Comparison of ENCODE assay signal across 8 cellular contexts in genomic region chr19:29858000-29858596, GRCh38. TPM values are rescaled to one million over a fixed set of nuclear protein-coding genes. Genes with fewer than 3 reads are reported as not detected.
DNase-seq lines count a peak whose midpoint lies in the region; ATAC-seq, FAIRE-seq and TF ChIP-seq lines count a peak whose summit lies in the region.

No MANE protein-coding gene starts in this region.

- DNase-seq in CD4-positive, CD25-positive, alpha-beta regulatory T cell, result peak; percentile 11 to 47 (median 32)
- DNase-seq in HFFc6 (no peak), esophagus muscularis mucosa (ENCODE audit: extremely low spot score) (no peak), psoas muscle (peak in 1 of 2 donors; percentile 61), mesenchymal stem cell (no peak), NCI-H524 treated with DMSO at 0.1 percent for 48 hours (lab: John Stamatoyannopoulos, UW) (no peak), H54 (ENCODE audit: insufficient read length, low spot score) (no peak)

- no peak overlapping the region for H2BK12ac ChIP-seq in mesenchymal stem cell (ENCODE audit: low read length in 2 of 2)

- H3K9me3 Mint-ChIP-seq in CD4-positive, CD25-positive, alpha-beta regulatory T cell, result no peaks in the 10 kb centered on the region
- H3K9me3 Mint-ChIP-seq in HFFc6, result no peaks in the 10 kb centered on the region

- H3K36me3 Mint-ChIP-seq in CD4-positive, CD25-positive, alpha-beta regulatory T cell, result no peaks in the 10 kb centered on the region
- no peaks in the 10 kb centered on the region for H3K36me3 Mint-ChIP-seq in HFFc6 (ENCODE audit: low read depth)

- no peak overlapping the region for H2BK5ac ChIP-seq in mesenchymal stem cell (ENCODE audit: low read depth, low read length, poor library complexity, severe bottlenecking)

- no peak overlapping the region for H3K4me2 ChIP-seq in mesenchymal stem cell (ENCODE audit: low read length, poor library complexity, severe bottlenecking)

- TF ChIP-seq EP300 in esophagus muscularis mucosa (IDR thresholded peaks at IDR 0.05), result no peak

- H3K4ac ChIP-seq in mesenchymal stem cell (ENCODE audit: low read depth in 1 of 2, low read length in 2 of 2), result no peak overlapping the region

- no peak overlapping the region for H2BK15ac ChIP-seq in mesenchymal stem cell (ENCODE audit: low read depth, poor library complexity, severe bottlenecking)

- H3K4me1 ChIP-seq in CD4-positive, CD25-positive, alpha-beta regulatory T cell (ENCODE audit: control insufficient read depth, insufficient read depth, low read length, poor library complexity, severe bottlenecking), result no peaks in the 10 kb centered on the region
- H3K4me1 ChIP-seq in esophagus muscularis mucosa (no peaks in the 10 kb centered on the region), psoas muscle (no peaks in the 10 kb centered on the region), mesenchymal stem cell (ENCODE audit: control insufficient read depth, insufficient read depth, low read depth, low read length) (peaks cover 7% of the 10 kb centered on the region)

- H3K27ac Mint-ChIP-seq in CD4-positive, CD25-positive, alpha-beta regulatory T cell, result peak overlapping the region in 1 of 3 donors; percentile 62
- H3K27ac Mint-ChIP-seq in HFFc6, result no peak overlapping the region

- intact Hi-C loops in esophagus muscularis mucosa (cut with DNase I), result no loop called here
- intact Hi-C loops in psoas muscle (cut with DNase I), result loop anchor here in 1 of 2 donors (1.0 kb wide), 1 partner anchor 14 kb away; no protein-coding TSS in a partner anchor

- 27% methylated on average over 9 of the region's 9 CpGs for WGBS in esophagus muscularis mucosa
- 27 to 33% (median 31%) methylated on average over 9 of the region's 9 CpGs for WGBS in psoas muscle, 3 donors
- WGBS in mesenchymal stem cell, result 28% methylated on average over 9 of the region's 9 CpGs

- H3K27me3 Mint-ChIP-seq in CD4-positive, CD25-positive, alpha-beta regulatory T cell, result peaks cover 12% of the 10 kb centered on the region
- peaks cover 25% of the 10 kb centered on the region for H3K27me3 Mint-ChIP-seq in HFFc6 (ENCODE audit: insufficient read depth)

- H2AFZ ChIP-seq in mesenchymal stem cell (ENCODE audit: low read depth, low read length), result no peak overlapping the region

- H3K9ac ChIP-seq in mesenchymal stem cell (ENCODE audit: low read length), result no peak overlapping the region

- TF ChIP-seq POLR2A in esophagus muscularis mucosa (IDR thresholded peaks at IDR 0.05; ENCODE audit: low read depth) (no peak), H54 (IDR thresholded peaks at IDR 0.05; ENCODE audit: low read depth, low read length) (no peak)

- no peak overlapping the region for H3K23ac ChIP-seq in mesenchymal stem cell (ENCODE audit: low read length in 2 of 2)

- no peak overlapping the region for H2BK120ac ChIP-seq in mesenchymal stem cell (ENCODE audit: low read depth, low read length)

- H3K27ac ChIP-seq in CD4-positive, CD25-positive, alpha-beta regulatory T cell (ENCODE audit: insufficient read depth, low read length, poor library complexity, severe bottlenecking), result no peak overlapping the region
- H3K27ac ChIP-seq in VCaP (no peak overlapping the region), esophagus muscularis mucosa (replicated peaks in 1 of 4) (no peak overlapping the region), psoas muscle (no peak overlapping the region), mesenchymal stem cell (ENCODE audit: low read length, poor library complexity, severe bottlenecking) (no peak overlapping the region)

- H3K79me1 ChIP-seq in mesenchymal stem cell (replicated peaks; ENCODE audit: low read length, poor library complexity, severe bottlenecking), result no peaks in the 10 kb centered on the region

- peak; percentile 52 to 66 for ATAC-seq in CD4-positive, CD25-positive, alpha-beta regulatory T cell (ENCODE audit: low read depth in 2 of 2)
- peak; percentile 58 to 88 (median 80) for ATAC-seq in psoas muscle

- H3K27me3 ChIP-seq in CD4-positive, CD25-positive, alpha-beta regulatory T cell (ENCODE audit: control insufficient read depth, insufficient read depth, low read length), result no peaks in the 10 kb centered on the region
- peaks cover 0 to 66% (median 1%) of the 10 kb centered on the region in 4 donors for H3K27me3 ChIP-seq in esophagus muscularis mucosa
- no peaks in the 10 kb centered on the region for H3K27me3 ChIP-seq in psoas muscle (ENCODE audit: insufficient read depth in 3 of 3, low read length in 2 of 3)
- peaks cover 4 to 44% of the 10 kb centered on the region in 2 experiments for H3K27me3 ChIP-seq in mesenchymal stem cell (ENCODE audit: control insufficient read depth in 1 of 2, insufficient read depth in 1 of 2, low read length in 2 of 2)

- H3K4me3 Mint-ChIP-seq in CD4-positive, CD25-positive, alpha-beta regulatory T cell, result no peak overlapping the region
- H3K4me3 Mint-ChIP-seq in HFFc6, result no peak overlapping the region

- H3K36me3 ChIP-seq in CD4-positive, CD25-positive, alpha-beta regulatory T cell (ENCODE audit: control insufficient read depth, insufficient read depth, low read length), result no peaks in the 10 kb centered on the region
- H3K36me3 ChIP-seq in esophagus muscularis mucosa, result no peaks in the 10 kb centered on the region
- H3K36me3 ChIP-seq in psoas muscle (ENCODE audit: insufficient read depth in 1 of 2, low read depth in 1 of 2), result no peaks in the 10 kb centered on the region
- H3K36me3 ChIP-seq in mesenchymal stem cell (ENCODE audit: control insufficient read depth in 1 of 2, insufficient read depth in 2 of 2, low read depth in 1 of 2, low read length in 2 of 2), result no peaks in the 10 kb centered on the region

- TF ChIP-seq CTCF in HFFc6 (IDR thresholded peaks at IDR 0.05) (peak; percentile 76), VCaP (conservative IDR thresholded peaks at IDR 0.05) (peak; percentile 88), esophagus muscularis mucosa (IDR thresholded peaks at IDR 0.05) (peak; percentile 23 to 49 (median 29)), psoas muscle (IDR thresholded peaks at IDR 0.05) (peak; percentile 59)

- no peak overlapping the region for H4K91ac ChIP-seq in mesenchymal stem cell (ENCODE audit: low read length)

- H3K4me1 Mint-ChIP-seq in CD4-positive, CD25-positive, alpha-beta regulatory T cell, result peaks cover 0 to 2% (median 0%) of the 10 kb centered on the region in 4 donors
- H3K4me1 Mint-ChIP-seq in HFFc6 (ENCODE audit: low read depth), result no peaks in the 10 kb centered on the region

- no peak overlapping the region for H4K8ac ChIP-seq in mesenchymal stem cell (ENCODE audit: low read length)

- no peak overlapping the region for H3K4me3 ChIP-seq in CD4-positive, CD25-positive, alpha-beta regulatory T cell (ENCODE audit: low read depth, low read length)
- H3K4me3 ChIP-seq in esophagus muscularis mucosa, result no peak overlapping the region
- H3K4me3 ChIP-seq in psoas muscle, result no peak overlapping the region
- no peak overlapping the region for H3K4me3 ChIP-seq in mesenchymal stem cell (ENCODE audit: insufficient read depth in 1 of 2, low read depth in 1 of 2, low read length in 2 of 2)

- no peak for FAIRE-seq in H54 (lab: Jason Lieb, UNC)

- no peaks in the 10 kb centered on the region for H3K9me3 ChIP-seq in CD4-positive, CD25-positive, alpha-beta regulatory T cell (ENCODE audit: control insufficient read depth in 2 of 2, low read length in 2 of 2)
- no peaks in the 10 kb centered on the region for H3K9me3 ChIP-seq in esophagus muscularis mucosa
- no peaks in the 10 kb centered on the region for H3K9me3 ChIP-seq in psoas muscle
- no peaks in the 10 kb centered on the region for H3K9me3 ChIP-seq in mesenchymal stem cell (ENCODE audit: control insufficient read depth, low read length)

- no peak overlapping the region for H3K18ac ChIP-seq in mesenchymal stem cell (ENCODE audit: low read depth in 1 of 2, low read length in 2 of 2)

- H3K14ac ChIP-seq in mesenchymal stem cell (ENCODE audit: low read length in 2 of 2), result no peak overlapping the region

- H2AK5ac ChIP-seq in mesenchymal stem cell (ENCODE audit: low read length, severe bottlenecking), result no peak overlapping the region

RNA-seq across cellular contexts. Expression of gene CCNE1, which starts 46.3 kb away (rescaled TPM):
- total RNA-seq in CD4-positive, CD25-positive, alpha-beta regulatory T cell, result 18.5 TPM
- 1 to 10 TPM in 3 of 4 donors, under 1 TPM in 1; 0.88 to 4.7 (median 2.7) TPM for polyA plus RNA-seq in CD4-positive, CD25-positive, alpha-beta regulatory T cell
- 1 to 10 TPM; 5.6 to 7.0 (median 6.5) TPM for total RNA-seq in HFFc6 (2021; fragmentation: NEBNext Ultra II Directional; extraction: Animal tissue kit (Norgen Biotek cat#: 25700))
- total RNA-seq in esophagus muscularis mucosa, result 1 to 10 TPM in 3 of 4 donors, under 1 TPM in 1; 0.42 to 4.0 (median 2.4) TPM
- 1 to 10 TPM in 3 of 4 donors, under 1 TPM in 1; 0.97 to 2.3 (median 2.1) TPM for total RNA-seq in psoas muscle
- polyA plus RNA-seq in psoas muscle, result 1 to 10 TPM; 1.9 to 6.7 (median 2.0) TPM
- polyA plus RNA-seq in mesenchymal stem cell (2013, experiment 1 of 2), result 9.8 TPM
- 9.8 TPM for polyA plus RNA-seq in mesenchymal stem cell (2013, experiment 2 of 2)

Comparison
In these comparisons a context has a peak if more than half of its experiments do, and no peak if none do; other contexts are left out.
1. DNase-seq: peak in CD4-positive, CD25-positive, alpha-beta regulatory T cell (3 of 3); none in HFFc6 (single experiment), esophagus muscularis mucosa (single experiment), mesenchymal stem cell (single experiment), NCI-H524 treated with DMSO at 0.1 percent for 48 hours (single experiment) and H54 (single experiment).
2. CTCF ChIP-seq: peak in every context shown above with its lines; median percentile 88 in VCaP; 76 in HFFc6; 59 in psoas muscle; 29 in esophagus muscularis mucosa.